1 cellular context compared by ENCODE assay signal in the genomic region with DNA sequence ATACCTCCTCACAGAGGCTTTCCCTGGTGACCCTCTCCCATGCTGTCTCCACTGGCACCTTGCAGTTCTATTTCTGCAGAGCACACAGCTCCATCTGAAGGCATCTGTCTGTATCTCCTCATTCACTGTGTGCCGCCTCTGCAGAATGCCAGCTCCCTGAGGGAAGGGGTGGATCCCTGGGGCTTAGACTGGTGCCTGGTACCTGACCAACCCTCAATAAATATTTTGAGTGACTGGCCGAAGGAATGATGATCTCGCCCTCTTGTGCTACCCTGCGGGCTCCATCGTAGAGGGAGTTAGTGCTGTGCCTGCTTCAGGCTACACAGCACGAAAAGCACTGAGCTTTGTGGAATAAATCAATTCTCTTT.
TF ChIP-seq lines count a peak whose summit lies in the region.

No MANE protein-coding gene starts in this region.

TF ChIP-seq in GM12878, 131 proteins besides CTCF, POLR2A, EP300 and RAD21:
- no peak for TF ChIP-seq FOS (IDR thresholded peaks at IDR 0.05; ENCODE audit: borderline replicate concordance, extremely low read depth, insufficient read length)
- no peak for TF ChIP-seq IKZF1 (conservative IDR thresholded peaks at IDR 0.05)
- TF ChIP-seq IRF4 (IDR thresholded peaks at IDR 0.05; ENCODE audit: low read depth, low read length), result no peak
- TF ChIP-seq SMAD5 (IDR thresholded peaks at IDR 0.05; ENCODE audit: low read depth), result no peak
- TF ChIP-seq SPI1 (IDR thresholded peaks at IDR 0.05; ENCODE audit: borderline replicate concordance, insufficient read depth, low read depth, low read length), result no peak
- TF ChIP-seq, protein P1, sequence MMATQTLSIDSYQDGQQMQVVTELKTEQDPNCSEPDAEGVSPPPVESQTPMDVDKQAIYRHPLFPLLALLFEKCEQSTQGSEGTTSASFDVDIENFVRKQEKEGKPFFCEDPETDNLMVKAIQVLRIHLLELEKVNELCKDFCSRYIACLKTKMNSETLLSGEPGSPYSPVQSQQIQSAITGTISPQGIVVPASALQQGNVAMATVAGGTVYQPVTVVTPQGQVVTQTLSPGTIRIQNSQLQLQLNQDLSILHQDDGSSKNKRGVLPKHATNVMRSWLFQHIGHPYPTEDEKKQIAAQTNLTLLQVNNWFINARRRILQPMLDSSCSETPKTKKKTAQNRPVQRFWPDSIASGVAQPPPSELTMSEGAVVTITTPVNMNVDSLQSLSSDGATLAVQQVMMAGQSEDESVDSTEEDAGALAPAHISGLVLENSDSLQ (IDR thresholded peaks at IDR 0.05), result no peak
- no peak for TF ChIP-seq CHD1 (IDR thresholded peaks at IDR 0.05; ENCODE audit: low read depth, low read length)
- no peak for TF ChIP-seq KDM1A (IDR thresholded peaks at IDR 0.05; ENCODE audit: borderline replicate concordance)
- no peak for TF ChIP-seq PAX8 (IDR thresholded peaks at IDR 0.05)
- no peak for TF ChIP-seq JUNB (IDR thresholded peaks at IDR 0.05)
- no peak for TF ChIP-seq TARDBP (IDR thresholded peaks at IDR 0.05; ENCODE audit: borderline replicate concordance)
- TF ChIP-seq, protein P2, sequence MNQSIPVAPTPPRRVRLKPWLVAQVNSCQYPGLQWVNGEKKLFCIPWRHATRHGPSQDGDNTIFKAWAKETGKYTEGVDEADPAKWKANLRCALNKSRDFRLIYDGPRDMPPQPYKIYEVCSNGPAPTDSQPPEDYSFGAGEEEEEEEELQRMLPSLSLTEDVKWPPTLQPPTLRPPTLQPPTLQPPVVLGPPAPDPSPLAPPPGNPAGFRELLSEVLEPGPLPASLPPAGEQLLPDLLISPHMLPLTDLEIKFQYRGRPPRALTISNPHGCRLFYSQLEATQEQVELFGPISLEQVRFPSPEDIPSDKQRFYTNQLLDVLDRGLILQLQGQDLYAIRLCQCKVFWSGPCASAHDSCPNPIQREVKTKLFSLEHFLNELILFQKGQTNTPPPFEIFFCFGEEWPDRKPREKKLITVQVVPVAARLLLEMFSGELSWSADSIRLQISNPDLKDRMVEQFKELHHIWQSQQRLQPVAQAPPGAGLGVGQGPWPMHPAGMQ (IDR thresholded peaks at IDR 0.05; ENCODE audit: borderline replicate concordance), result no peak
- TF ChIP-seq MXI1 (IDR thresholded peaks at IDR 0.05; ENCODE audit: low read depth, low read length), result no peak
- no peak for TF ChIP-seq BMI1 (IDR thresholded peaks at IDR 0.05; ENCODE audit: borderline replicate concordance)
